In genomic region chr7:152313879-152314604, GRCh38 we compare ENCODE assay signal across 8 cellular contexts.
DNase-seq lines count a peak whose midpoint lies in the region; ATAC-seq and TF ChIP-seq lines count a peak whose summit lies in the region.

No MANE protein-coding gene starts in this region.

- no peaks in the 10 kb centered on the region for H3F3A ChIP-seq in smooth muscle cell (ENCODE audit: low read depth)

- H3K9me3 ChIP-seq in smooth muscle cell (replicated peaks; ENCODE audit: low read depth): no peaks in the 10 kb centered on the region

- H3K9ac ChIP-seq in smooth muscle cell (ENCODE audit: low read depth): no peak overlapping the region

- peaks cover 73% of the 10 kb centered on the region for H4K20me1 ChIP-seq in smooth muscle cell (ENCODE audit: low read depth)

- H3K27me3 ChIP-seq in smooth muscle cell (ENCODE audit: low read depth): no peaks in the 10 kb centered on the region

- no peak overlapping the region for H3K4me2 ChIP-seq in smooth muscle cell

- H3K4me1 ChIP-seq in smooth muscle cell (ENCODE audit: low read depth): no peaks in the 10 kb centered on the region

- TF ChIP-seq CTCF in NB4 (IDR thresholded peaks at IDR 0.05; ENCODE audit: low read depth, low read length) (no peak), smooth muscle cell (IDR thresholded peaks at IDR 0.05; ENCODE audit: borderline replicate concordance, insufficient read depth, poor library complexity, severe bottlenecking) (no peak)

- H3K79me2 ChIP-seq in smooth muscle cell (ENCODE audit: low read depth): peaks cover 59% of the 10 kb centered on the region

- 92% methylated on average over 1 of the region's 1 CpG for WGBS in smooth muscle cell (ENCODE audit: low lambda C conversion rate)

- H3K27ac ChIP-seq in smooth muscle cell (ENCODE audit: low read depth): peak overlapping the region; percentile 10

- DNase-seq in DMS153 (lab: John Stamatoyannopoulos, UW) (peak; percentile 91), NB4 (ENCODE audit: low read depth) (peak; percentile 68), SK-N-DZ (ENCODE audit: low spot score) (peak; percentile 22), globus pallidus (ENCODE audit: low spot score) (peak; percentile 18), smooth muscle cell (lab: John Stamatoyannopoulos, UW; ENCODE audit: unreplicated experiment) (no peak)
- DNase-seq in stimulated activated CD4-positive, alpha-beta T cell treated with anti-CD3 and anti-CD28 coated beads, Interleukin-1b, Interleukin-23, amount 100 ng/mL, for 48 hours: no peak

- no peak overlapping the region for H2AFZ ChIP-seq in smooth muscle cell (ENCODE audit: low read depth)

- ATAC-seq in HG03457 (IDR thresholded peaks at IDR 0.05; ENCODE audit: unreplicated experiment) (no peak), HG02759 (IDR thresholded peaks at IDR 0.05; ENCODE audit: unreplicated experiment) (no peak)

- no peaks in the 10 kb centered on the region for H3K36me3 ChIP-seq in smooth muscle cell (ENCODE audit: low read depth)

- no peak overlapping the region for H3K4me3 ChIP-seq in NB4 (ENCODE audit: low read depth, low read length)
- H3K4me3 ChIP-seq in smooth muscle cell: no peak overlapping the region

- no peak for TF ChIP-seq POLR2A in NB4 (IDR thresholded peaks at IDR 0.05; ENCODE audit: extremely low read depth, insufficient read length)

Comparison
In these comparisons a context has a peak if more than half of its experiments do, and no peak if none do; other contexts are left out.
1. DNase-seq: peak in DMS153 (single experiment), NB4 (single experiment), SK-N-DZ (single experiment) and globus pallidus (single experiment); none in smooth muscle cell (single experiment) and stimulated activated CD4-positive, alpha-beta T cell treated with anti-CD3 and anti-CD28 coated beads, Interleukin-1b, Interleukin-23, amount 100 ng/mL, for 48 hours (single experiment).